In the genomic region with DNA sequence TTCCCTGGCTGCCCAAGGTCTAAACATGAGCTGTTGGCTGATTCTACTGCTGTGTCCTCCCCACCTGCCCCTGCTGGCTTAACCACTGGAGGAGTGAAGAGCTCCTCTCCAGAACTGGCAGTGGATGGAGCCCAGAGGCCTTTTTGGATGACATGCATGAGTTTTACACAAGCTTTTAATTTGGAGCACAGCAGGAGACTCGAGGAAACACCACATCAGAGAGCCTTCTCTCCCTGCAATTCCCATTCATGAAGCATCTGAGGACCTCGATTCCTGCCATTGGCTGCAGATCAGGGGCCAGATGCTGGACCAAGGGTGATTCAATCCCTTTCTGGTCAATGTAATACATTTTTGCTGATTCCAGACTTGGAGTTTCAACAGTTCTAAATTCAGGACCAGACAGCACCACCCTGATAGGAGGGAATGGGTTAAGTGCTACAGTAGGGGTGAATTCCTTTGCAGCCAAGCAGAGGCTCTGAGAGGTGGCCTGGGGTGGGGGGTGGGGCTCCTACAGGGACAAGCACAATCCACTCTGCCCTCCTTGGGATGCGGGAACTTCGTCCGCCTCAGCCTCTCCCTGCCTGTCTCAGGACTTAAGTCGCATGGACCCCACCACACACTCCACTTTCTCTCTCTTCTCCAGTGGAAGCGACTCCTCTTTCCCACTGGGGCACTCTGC, we compare ENCODE assay signal across 13 cellular contexts. TPM values are rescaled to one million over a fixed set of nuclear protein-coding genes. Genes with fewer than 3 reads are reported as not detected.
A peak's percentile ranks its signal among the peaks of the same experiment; 100 is the strongest.
DNase-seq lines count a peak whose midpoint lies in the region; ATAC-seq, FAIRE-seq and TF ChIP-seq lines count a peak whose summit lies in the region.
"Had no signal": no experiment of that assay in that cellular context is flagged by ENCODE, and none has a peak within 500 bp of the region (broad histone marks: within the 10 kb centered on the region; RNA-seq: fewer than 3 reads in every experiment).

No MANE protein-coding gene starts in this region.

- no peak overlapping the region for H3K4me3 Mint-ChIP-seq in activated CD8-positive, alpha-beta memory T cell treated with anti-CD3 and anti-CD28 coated beads, Interleukin-2, amount 10 ng/mL, durations not matched to agents 7 days and 5 days

- CTCF ChIA-PET in HCT116 (lab: Charles Lee): interaction anchor here (0.7 to 2.6 kb wide), 13 partner anchors 11 to 292 kb away, joined by 3 to 21 read pairs (median 3); a partner anchor contains a TSS
- CTCF ChIA-PET in activated CD8-positive, alpha-beta memory T cell treated with anti-CD3 and anti-CD28 coated beads, Interleukin-2, amount 10 ng/mL, durations not matched to agents 7 days and 5 days (lab: Charles Lee): no interaction called here

- H3K4me2 ChIP-seq in HCT116 (ENCODE audit: low read length): peak overlapping the region; percentile 92
- H3K4me2 ChIP-seq in keratinocyte (ENCODE audit: control insufficient read depth, extremely low read depth, insufficient read depth, low read depth, low read length): peak overlapping the region; percentile 99

- POLR2A ChIA-PET in HCT116 (lab: Charles Lee): interaction anchor here (0.6 to 2.8 kb wide), 11 partner anchors 10 to 517 kb away, joined by 3 to 11 read pairs (median 5); a partner anchor contains a TSS

- dilution Hi-C loops in keratinocyte (cut with MboI; ENCODE audit: extremely low pct_ligation_motif_present, low sequenced_read_pairs): no loop called here

- H3K27me3 Mint-ChIP-seq in activated CD8-positive, alpha-beta memory T cell treated with anti-CD3 and anti-CD28 coated beads, Interleukin-2, amount 10 ng/mL, durations not matched to agents 7 days and 5 days: peaks cover 37% of the 10 kb centered on the region

- H2AFZ ChIP-seq in HCT116 (ENCODE audit: low read depth, low read length, poor library complexity, severe bottlenecking): peak overlapping the region; percentile 43
- peak overlapping the region; percentile 76 for H2AFZ ChIP-seq in keratinocyte (ENCODE audit: control insufficient read depth, low read length)

- H3K9me2 ChIP-seq in HCT116 (ENCODE audit: insufficient read depth): no peaks in the 10 kb centered on the region

- peaks cover 29 to 51% of the 10 kb centered on the region in 2 experiments for H3K4me1 ChIP-seq in HCT116 (ENCODE audit: control insufficient read depth in 1 of 2, insufficient read depth in 2 of 2, low read length in 2 of 2)
- H3K4me1 ChIP-seq in keratinocyte (ENCODE audit: control insufficient read depth, extremely low read depth, insufficient read depth, low read length): peaks cover 38% of the 10 kb centered on the region
- H3K4me1 ChIP-seq in thoracic aorta (ENCODE audit: control insufficient read depth in 1 of 2, low read depth in 2 of 2): peaks cover 6 to 37% of the 10 kb centered on the region in 2 donors

- FAIRE-seq in keratinocyte (lab: Jason Lieb, UNC): peak; percentile 53
- FAIRE-seq: frontal cortex, G401.6 had no signal

- no peak for TF ChIP-seq POLR2A in HCT116 (IDR thresholded peaks at IDR 0.05; ENCODE audit: borderline replicate concordance, extremely low read depth, insufficient read depth, insufficient read length)

- H3K4me3 ChIP-seq in HCT116 (replicated peaks in 1 of 2; ENCODE audit: low read depth in 1 of 2, low read length in 2 of 2) (peak overlapping the region; percentile 51 to 64), keratinocyte (ENCODE audit: control insufficient read depth in 2 of 3, extremely low read depth in 1 of 3, insufficient read depth in 2 of 3, low read depth in 1 of 3, low read length in 3 of 3) (peak overlapping the region in 2 of 3 experiments; percentile 57 to 82), thoracic aorta (no peak overlapping the region)

- H4K20me1 ChIP-seq in HCT116 (ENCODE audit: insufficient read depth) (no peaks in the 10 kb centered on the region), keratinocyte (ENCODE audit: control insufficient read depth, extremely low read depth, insufficient read depth, low read length) (no peaks in the 10 kb centered on the region)

- no peaks in the 10 kb centered on the region for H3K9me3 Mint-ChIP-seq in activated CD8-positive, alpha-beta memory T cell treated with anti-CD3 and anti-CD28 coated beads, Interleukin-2, amount 10 ng/mL, durations not matched to agents 7 days and 5 days (ENCODE audit: low read depth)

- H3K36me3 ChIP-seq in HCT116 (ENCODE audit: control insufficient read depth in 1 of 2, insufficient read depth in 2 of 2, low read length in 2 of 2) (no peaks in the 10 kb centered on the region), keratinocyte (ENCODE audit: control insufficient read depth in 2 of 2, extremely low read depth in 1 of 2, insufficient read depth in 2 of 2, low read length in 2 of 2) (peaks cover 6 to 10% of the 10 kb centered on the region in 2 experiments), thoracic aorta (no peaks in the 10 kb centered on the region)

- no TSS peak for BruUV-seq in HCT116 (replicated peaks; lab: Mats Ljungman, UMichigan)

- no peaks in the 10 kb centered on the region for H3K36me3 Mint-ChIP-seq in activated CD8-positive, alpha-beta memory T cell treated with anti-CD3 and anti-CD28 coated beads, Interleukin-2, amount 10 ng/mL, durations not matched to agents 7 days and 5 days

- intact Hi-C loops in HCT116 (cut with micrococcal nuclease): loop anchor here (1.0 kb wide), 1 partner anchor 12 kb away; no protein-coding TSS in a partner anchor

- no peaks in the 10 kb centered on the region for H3K9me1 ChIP-seq in keratinocyte (ENCODE audit: control insufficient read depth, extremely low read depth, insufficient read depth, low read length)

- H3K9ac ChIP-seq in HCT116 (ENCODE audit: low read length) (peak overlapping the region; percentile 73), keratinocyte (ENCODE audit: control insufficient read depth, extremely low read depth, insufficient read depth, low read length) (peak overlapping the region; percentile 89)

- ATAC-seq in HCT116 (peak; percentile 39), thoracic aorta (ENCODE audit: insufficient number of reproducible peaks, low FRiP score, low read depth) (peak; percentile 28), GM19395 (IDR thresholded peaks at IDR 0.05; ENCODE audit: unreplicated experiment) (no peak)
- ATAC-seq in activated CD8-positive, alpha-beta memory T cell treated with anti-CD3 and anti-CD28 coated beads, Interleukin-2, amount 10 ng/mL, durations not matched to agents 7 days and 5 days: no peak

- DNase-seq in HCT116 (ENCODE audit: low read depth, low spot score) (no peak), brain pericyte (ENCODE audit: low read depth, low spot score) (peak; percentile 36), keratinocyte (ENCODE audit: low read depth, low spot score) (no peak), thoracic aorta (ENCODE audit: low spot score) (no peak), NCI-H510A treated with DMSO at 0.1 percent for 48 hours (lab: John Stamatoyannopoulos, UW) (no peak), HCEC 1CT (no peak)
- DNase-seq in activated CD8-positive, alpha-beta memory T cell treated with anti-CD3 and anti-CD28 coated beads, Interleukin-2, amount 10 ng/mL, durations not matched to agents 7 days and 5 days: no peak
- DNase-seq: activated CD8-positive, alpha-beta memory T cell treated with anti-CD3 and anti-CD28 coated beads, Interleukin-2, amount 50 U/mL, for 4 hours; NCI-H1105 treated with DMSO at 0.1 percent for 48 hours; SIG-M5 had no signal

- H3K27ac Mint-ChIP-seq in activated CD8-positive, alpha-beta memory T cell treated with anti-CD3 and anti-CD28 coated beads, Interleukin-2, amount 10 ng/mL, durations not matched to agents 7 days and 5 days: no peak overlapping the region

- H3K27ac ChIP-seq in HCT116 (ENCODE audit: low read depth, low read length) (peak overlapping the region; percentile 83), keratinocyte (ENCODE audit: control insufficient read depth, insufficient read depth, low read length) (peak overlapping the region; percentile 91), thoracic aorta (peak overlapping the region in 1 of 2 donors; percentile 63)

- H3K79me2 ChIP-seq in HCT116 (ENCODE audit: insufficient read depth, low read length): peaks cover 8% of the 10 kb centered on the region; the same call in 1 of the 2 replicates
- H3K79me2 ChIP-seq in keratinocyte (ENCODE audit: control insufficient read depth, insufficient read depth, low read length): peaks cover 32% of the 10 kb centered on the region

- TF ChIP-seq RAD21 in HCT116 (IDR thresholded peaks at IDR 0.05; ENCODE audit: low read depth): no peak

- RAD21 ChIA-PET in HCT116 (lab: Charles Lee; ENCODE audit: low non-redundant PET in 1 of 2, low total read pairs in 2 of 2, uncharacterized antibody in 2 of 2, unreplicated experiment in 2 of 2): interaction anchor here (0.6 to 1.5 kb wide), 5 partner anchors 11 to 34 kb away, joined by 3 to 6 read pairs (median 5); no protein-coding TSS in a partner anchor

- H3K27me3 ChIP-seq in HCT116 (ENCODE audit: insufficient read depth, low read length): no peaks in the 10 kb centered on the region
- no peaks in the 10 kb centered on the region for H3K27me3 ChIP-seq in keratinocyte (ENCODE audit: control insufficient read depth, extremely low read depth, insufficient read depth, low read length)
- H3K27me3 ChIP-seq in thoracic aorta (replicated peaks; ENCODE audit: insufficient read depth): no peaks in the 10 kb centered on the region

- no peak for TF ChIP-seq CTCF in HCT116 (IDR thresholded peaks at IDR 0.05 in 2 of 3, conservative IDR thresholded peaks at IDR 0.05 in 1 of 3; ENCODE audit: borderline replicate concordance in 1 of 3, insufficient read depth in 1 of 3, low read depth in 2 of 3, low read length in 2 of 3)
- no peak for TF ChIP-seq CTCF in keratinocyte (optimal IDR thresholded peaks at IDR 0.05 in 1 of 3, IDR thresholded peaks at IDR 0.05 in 1 of 3, conservative IDR thresholded peaks at IDR 0.05 in 1 of 3; ENCODE audit: extremely low read depth in 1 of 3, insufficient read depth in 2 of 3, low read length in 3 of 3)
- no peak for TF ChIP-seq CTCF in thoracic aorta (IDR thresholded peaks at IDR 0.05)

- no peaks in the 10 kb centered on the region for H3K4me1 Mint-ChIP-seq in activated CD8-positive, alpha-beta memory T cell treated with anti-CD3 and anti-CD28 coated beads, Interleukin-2, amount 10 ng/mL, durations not matched to agents 7 days and 5 days

- H3K9me3 ChIP-seq in HCT116 (ENCODE audit: control insufficient read depth in 1 of 2, insufficient read depth in 1 of 2, low read depth in 1 of 2, low read length in 2 of 2) (no peaks in the 10 kb centered on the region), keratinocyte (ENCODE audit: control insufficient read depth, low read depth, low read length) (no peaks in the 10 kb centered on the region), thoracic aorta (no peaks in the 10 kb centered on the region)

RNA-seq across cellular contexts. Expression of a gene that starts 0.6 kb away (rescaled TPM):
- 9.8 TPM for total RNA-seq in HCT116 (2021; ENCODE audit: unreplicated experiment)
- polyA plus RNA-seq in HCT116 (2012): 18.2 and 18.9 TPM in 2 replicates
- 3.6 to 9.4 TPM (median 5.7 TPM) in 3 replicates for polyA plus RNA-seq in keratinocyte
- polyA plus RNA-seq in keratinocyte (2011; ENCODE audit: low read depth): 14.3 TPM
- polyA plus RNA-seq in keratinocyte (2011; cell fraction: cytosol; rRNA removed): 6.9 and 9.2 TPM in 2 replicates
- polyA plus RNA-seq in keratinocyte (2011; cell fraction: nucleus; rRNA removed): 15.8 and 28.1 TPM in 2 replicates
- polyA plus RNA-seq in keratinocyte (2012; ENCODE audit: low replicate concordance): 6.0 and 34.2 TPM in 2 replicates
- 7.4 to 41.0 TPM (median 10.7 TPM) in 3 replicates for polyA minus RNA-seq in keratinocyte
- not detected for polyA minus RNA-seq in keratinocyte (2011; cell fraction: cytosol; rRNA and poly(A)+ RNA removed)
- polyA minus RNA-seq in keratinocyte (2011; cell fraction: nucleus; rRNA and poly(A)+ RNA removed): 6.0 and 6.8 TPM in 2 replicates
- 1 to 10 TPM; 3.7 to 6.8 TPM for total RNA-seq in thoracic aorta
- under 1 TPM in 1 of 2 experiments, not detected in 1; 0.26 TPM for total RNA-seq in activated CD8-positive, alpha-beta memory T cell treated with anti-CD3 and anti-CD28 coated beads, Interleukin-2, amount 10 ng/mL, durations not matched to agents 7 days and 5 days
- total RNA-seq: frontal cortex had no signal

RNA-seq across cellular contexts. Expression of a gene that starts 1.6 kb away (rescaled TPM):
- total RNA-seq in HCT116 (2021; ENCODE audit: unreplicated experiment) (not detected), thoracic aorta (not detected)
- not detected in 2 replicates for polyA plus RNA-seq in HCT116 (2012)
- polyA plus RNA-seq in keratinocyte: 0.08 to 0.35 TPM (median 0.30 TPM) in 3 replicates
- polyA plus RNA-seq in keratinocyte (2011; ENCODE audit: low read depth): 3.8 TPM
- 0.36 and 0.79 TPM in 2 replicates for polyA plus RNA-seq in keratinocyte (2011; cell fraction: cytosol; rRNA removed)
- 1.1 and 1.9 TPM in 2 replicates for polyA plus RNA-seq in keratinocyte (2011; cell fraction: nucleus; rRNA removed)
- 0.39 and 17.1 TPM in 2 replicates for polyA plus RNA-seq in keratinocyte (2012; ENCODE audit: low replicate concordance)
- polyA minus RNA-seq in keratinocyte: not detected in 3 replicates
- not detected for polyA minus RNA-seq in keratinocyte (2011; cell fraction: cytosol; rRNA and poly(A)+ RNA removed)
- polyA minus RNA-seq in keratinocyte (2011; cell fraction: nucleus; rRNA and poly(A)+ RNA removed): 1.2 TPM in 1 of 2 replicates, not detected in the other
- not detected for total RNA-seq in activated CD8-positive, alpha-beta memory T cell treated with anti-CD3 and anti-CD28 coated beads, Interleukin-2, amount 10 ng/mL, durations not matched to agents 7 days and 5 days
- total RNA-seq: frontal cortex had no signal

RNA-seq across cellular contexts. Expression of a gene that starts 6.2 kb away (rescaled TPM):
- total RNA-seq in HCT116 (2021; ENCODE audit: unreplicated experiment) (0.12 TPM), thoracic aorta (1 to 10 TPM in 1 of 2 donors, under 1 TPM in 1; 0.28 to 1.6 TPM)
- 0.07 TPM in 1 of 2 replicates, not detected in the other for polyA plus RNA-seq in HCT116 (2012)
- polyA plus RNA-seq in keratinocyte: 4.0 to 8.3 TPM (median 5.0 TPM) in 3 replicates
- 128 TPM for polyA plus RNA-seq in keratinocyte (2011; ENCODE audit: low read depth)
- polyA plus RNA-seq in keratinocyte (2011; cell fraction: cytosol; rRNA removed): 3.6 and 7.7 TPM in 2 replicates
- 22.1 and 37.1 TPM in 2 replicates for polyA plus RNA-seq in keratinocyte (2011; cell fraction: nucleus; rRNA removed)
- 10.7 and 646 TPM in 2 replicates for polyA plus RNA-seq in keratinocyte (2012; ENCODE audit: low replicate concordance)
- 4.0 to 15.3 TPM (median 5.6 TPM) in 3 replicates for polyA minus RNA-seq in keratinocyte
- polyA minus RNA-seq in keratinocyte (2011; cell fraction: cytosol; rRNA and poly(A)+ RNA removed): 7.5 TPM
- 21.0 and 31.2 TPM in 2 replicates for polyA minus RNA-seq in keratinocyte (2011; cell fraction: nucleus; rRNA and poly(A)+ RNA removed)
- not detected for total RNA-seq in activated CD8-positive, alpha-beta memory T cell treated with anti-CD3 and anti-CD28 coated beads, Interleukin-2, amount 10 ng/mL, durations not matched to agents 7 days and 5 days
- total RNA-seq: frontal cortex had no signal

RNA-seq across cellular contexts. Expression of a gene that starts 24.9 kb away (rescaled TPM):
- not detected for total RNA-seq in HCT116 (2021; ENCODE audit: unreplicated experiment)
- 1.6 and 1.7 TPM in 2 replicates for polyA plus RNA-seq in HCT116 (2012)
- not detected in 3 replicates for polyA plus RNA-seq in keratinocyte
- 1.9 TPM for polyA plus RNA-seq in keratinocyte (2011; ENCODE audit: low read depth)
- polyA plus RNA-seq in keratinocyte (2011; cell fraction: cytosol; rRNA removed): not detected in 2 replicates
- 0.12 TPM in 1 of 2 replicates, not detected in the other for polyA plus RNA-seq in keratinocyte (2011; cell fraction: nucleus; rRNA removed)
- polyA plus RNA-seq in keratinocyte (2012; ENCODE audit: low replicate concordance): 0.31 and 15.8 TPM in 2 replicates
- not detected in 3 replicates for polyA minus RNA-seq in keratinocyte
- not detected for polyA minus RNA-seq in keratinocyte (2011; cell fraction: cytosol; rRNA and poly(A)+ RNA removed)
- polyA minus RNA-seq in keratinocyte (2011; cell fraction: nucleus; rRNA and poly(A)+ RNA removed): not detected in 2 replicates
- not detected for total RNA-seq in thoracic aorta
- not detected for total RNA-seq in activated CD8-positive, alpha-beta memory T cell treated with anti-CD3 and anti-CD28 coated beads, Interleukin-2, amount 10 ng/mL, durations not matched to agents 7 days and 5 days
- total RNA-seq: frontal cortex had no signal

RNA-seq across cellular contexts. Expression of a gene that starts 43.6 kb away (rescaled TPM):
- total RNA-seq in HCT116 (2021; ENCODE audit: unreplicated experiment): 40.7 TPM
- polyA plus RNA-seq in HCT116 (2012): 31.1 and 33.3 TPM in 2 replicates
- 7.0 to 8.4 TPM (median 7.5 TPM) in 3 replicates for polyA plus RNA-seq in keratinocyte
- polyA plus RNA-seq in keratinocyte (2011; ENCODE audit: low read depth): 6.8 TPM
- 2.7 and 4.5 TPM in 2 replicates for polyA plus RNA-seq in keratinocyte (2011; cell fraction: cytosol; rRNA removed)
- polyA plus RNA-seq in keratinocyte (2011; cell fraction: nucleus; rRNA removed): 11.5 and 15.2 TPM in 2 replicates
- polyA plus RNA-seq in keratinocyte (2012; ENCODE audit: low replicate concordance): 6.0 and 9.9 TPM in 2 replicates
- polyA minus RNA-seq in keratinocyte: 6.0 to 9.9 TPM (median 7.1 TPM) in 3 replicates
- 7.1 TPM for polyA minus RNA-seq in keratinocyte (2011; cell fraction: cytosol; rRNA and poly(A)+ RNA removed)
- polyA minus RNA-seq in keratinocyte (2011; cell fraction: nucleus; rRNA and poly(A)+ RNA removed): 5.0 and 6.3 TPM in 2 replicates
- 10 to 100 TPM; 11.1 to 31.6 TPM for total RNA-seq in thoracic aorta
- 10 to 100 TPM; 48.3 to 57.9 TPM for total RNA-seq in activated CD8-positive, alpha-beta memory T cell treated with anti-CD3 and anti-CD28 coated beads, Interleukin-2, amount 10 ng/mL, durations not matched to agents 7 days and 5 days

Comparison
In these comparisons a context has a peak if more than half of its experiments do, and no peak if none do; other contexts are left out.
1. ATAC-seq: peak in HCT116 (single experiment) and thoracic aorta (single experiment); none in GM19395 (single experiment) and activated CD8-positive, alpha-beta memory T cell treated with anti-CD3 and anti-CD28 coated beads, Interleukin-2, amount 10 ng/mL, durations not matched to agents 7 days and 5 days (single experiment).